1 cellular context compared by ENCODE assay signal in the genomic region with DNA sequence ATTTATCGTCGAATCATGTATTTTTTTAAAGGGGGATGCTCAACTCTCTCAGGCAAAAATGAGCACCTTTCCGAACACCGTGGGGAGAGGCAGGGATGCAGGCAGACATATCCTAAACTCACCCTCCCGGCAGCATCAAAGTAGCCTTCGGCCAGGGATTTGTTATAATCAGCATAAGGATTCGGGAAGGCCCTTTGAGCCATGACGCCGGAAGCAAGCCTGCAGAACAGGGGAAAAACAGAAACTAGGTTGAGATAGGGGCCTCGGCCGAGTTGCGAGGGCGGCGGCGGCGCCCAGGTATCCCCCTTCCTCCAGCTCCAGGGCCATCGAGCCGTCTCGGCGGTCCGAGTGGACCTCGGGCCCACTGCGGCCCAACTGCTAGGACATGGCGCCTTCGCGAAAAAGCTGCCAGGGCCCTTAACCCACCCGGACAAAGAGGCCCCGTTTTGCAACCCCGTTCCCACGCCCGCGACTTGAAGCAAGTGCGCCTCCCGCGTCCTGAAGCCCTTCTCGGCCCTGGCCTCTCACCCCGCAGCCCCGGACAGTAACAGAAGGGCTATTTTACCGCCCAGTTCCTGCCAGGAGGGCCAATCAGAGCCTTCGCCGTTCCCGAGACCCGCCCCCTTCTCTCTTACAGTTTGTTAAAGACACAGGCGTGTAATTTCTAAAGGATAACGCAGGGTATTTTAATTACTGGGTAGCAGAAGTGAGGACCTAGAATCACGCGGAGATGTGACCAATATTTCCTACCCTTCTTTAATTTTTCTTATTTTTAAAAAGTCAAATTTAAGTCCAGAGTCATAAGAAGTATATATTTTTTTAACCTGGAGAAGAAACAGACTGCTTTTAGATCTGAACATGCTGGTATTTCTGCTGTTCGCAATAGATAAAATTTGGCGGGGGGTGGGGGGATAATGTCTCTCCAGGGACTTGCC.
TF ChIP-seq lines count a peak whose summit lies in the region.

A gene with protein sequence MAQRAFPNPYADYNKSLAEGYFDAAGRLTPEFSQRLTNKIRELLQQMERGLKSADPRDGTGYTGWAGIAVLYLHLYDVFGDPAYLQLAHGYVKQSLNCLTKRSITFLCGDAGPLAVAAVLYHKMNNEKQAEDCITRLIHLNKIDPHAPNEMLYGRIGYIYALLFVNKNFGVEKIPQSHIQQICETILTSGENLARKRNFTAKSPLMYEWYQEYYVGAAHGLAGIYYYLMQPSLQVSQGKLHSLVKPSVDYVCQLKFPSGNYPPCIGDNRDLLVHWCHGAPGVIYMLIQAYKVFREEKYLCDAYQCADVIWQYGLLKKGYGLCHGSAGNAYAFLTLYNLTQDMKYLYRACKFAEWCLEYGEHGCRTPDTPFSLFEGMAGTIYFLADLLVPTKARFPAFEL (minus strand): TSS at position 566 of the 935 bp plus-strand sequence. CDS start 363 bp downstream, at position 203.

TF ChIP-seq in SK-N-SH, 30 proteins besides CTCF, POLR2A, EP300 and RAD21 (continued from another document):
- TF ChIP-seq FOXJ3 (CRISPR knock-in tag; IDR thresholded peaks at IDR 0.05) (no peak), EZH2phosphoT487 (IDR thresholded peaks at IDR 0.05; ENCODE audit: borderline replicate concordance, low read depth) (no peak), TEAD4 (IDR thresholded peaks at IDR 0.05; ENCODE audit: borderline replicate concordance, insufficient read depth) (no peak), FOXM1 (IDR thresholded peaks at IDR 0.05; ENCODE audit: low read depth) (no peak; the same call in 1 of the 2 replicates), REST (IDR thresholded peaks at IDR 0.05; ENCODE audit: low read depth, low read length) (no peak), TAF1 (IDR thresholded peaks at IDR 0.05; ENCODE audit: borderline replicate concordance, low read depth, low read length) (peak; percentile 90), MXI1 (IDR thresholded peaks at IDR 0.05; ENCODE audit: low read depth, low read length) (peak; percentile 78; the same call in 1 of the 2 replicates), RFX5 (IDR thresholded peaks at IDR 0.05; ENCODE audit: low read length) (peak; percentile 69), RCOR1 (IDR thresholded peaks at IDR 0.05; ENCODE audit: low read length) (no peak), GATA2 (CRISPR knock-in tag; IDR thresholded peaks at IDR 0.05) (no peak), SIN3A (IDR thresholded peaks at IDR 0.05; ENCODE audit: borderline replicate concordance, low read depth, low read length) (no peak; the same call in 1 of the 2 replicates)
- TF ChIP-seq, protein P1, sequence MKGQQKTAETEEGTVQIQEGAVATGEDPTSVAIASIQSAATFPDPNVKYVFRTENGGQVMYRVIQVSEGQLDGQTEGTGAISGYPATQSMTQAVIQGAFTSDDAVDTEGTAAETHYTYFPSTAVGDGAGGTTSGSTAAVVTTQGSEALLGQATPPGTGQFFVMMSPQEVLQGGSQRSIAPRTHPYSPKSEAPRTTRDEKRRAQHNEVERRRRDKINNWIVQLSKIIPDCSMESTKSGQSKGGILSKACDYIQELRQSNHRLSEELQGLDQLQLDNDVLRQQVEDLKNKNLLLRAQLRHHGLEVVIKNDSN (IDR thresholded peaks at IDR 0.05; ENCODE audit: borderline replicate concordance, low read depth) = no peak
TF ChIP-seq in SK-N-SH: peak in this region for 8.
